16 cellular contexts compared by ENCODE assay signal in the genomic region with DNA sequence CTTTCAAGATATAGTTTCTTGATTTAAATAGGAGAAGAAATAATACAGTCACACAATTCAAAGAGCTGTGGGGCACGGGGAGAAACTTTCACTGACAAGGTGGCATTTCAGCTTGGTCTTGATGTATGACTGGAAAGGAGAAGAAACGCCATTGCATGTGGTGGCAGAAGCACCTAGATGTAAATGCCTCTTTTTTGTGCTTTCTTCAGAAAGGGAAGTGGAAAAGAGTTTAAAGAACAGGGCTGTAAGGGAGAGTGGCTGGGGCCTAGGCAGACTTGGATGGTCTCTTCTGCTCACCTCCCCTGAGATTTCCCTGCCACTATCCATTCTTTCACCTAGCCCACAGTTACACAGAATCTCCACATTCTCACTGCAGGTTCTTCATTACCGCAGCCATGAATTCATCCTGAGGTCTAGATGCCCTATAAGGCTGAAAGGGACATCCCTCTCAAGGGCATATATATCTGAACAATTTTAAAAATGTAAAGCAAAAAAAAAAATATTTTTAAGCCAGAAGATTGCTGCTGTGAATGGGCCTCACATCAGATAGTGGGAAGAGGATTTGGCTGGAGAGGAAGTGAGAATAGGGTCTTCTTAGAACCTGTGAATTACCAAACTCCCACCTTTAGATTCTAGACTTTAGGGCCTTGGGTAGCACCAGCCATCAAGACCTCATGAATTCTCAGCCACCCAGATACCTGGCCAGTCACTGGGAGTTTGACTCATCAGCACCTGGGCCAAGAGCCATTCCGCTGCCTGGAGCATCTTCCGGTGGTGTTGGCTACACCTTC. TPM values are rescaled to one million over a fixed set of nuclear protein-coding genes. Genes with fewer than 3 reads are reported as not detected.
"Had no signal": no experiment of that assay in that cellular context is flagged by ENCODE, and none has a peak within 500 bp of the region (broad histone marks: within the 10 kb centered on the region; RNA-seq: fewer than 3 reads in every experiment).

No MANE protein-coding gene starts in this region.

- H3K27ac Mint-ChIP-seq: activated naive CD8-positive, alpha-beta T cell treated with anti-CD3 and anti-CD28 coated beads, Interleukin-2, amount 10 ng/mL, durations not matched to agents 7 days and 5 days; activated T-helper 1 cell treated with anti-CD3 and anti-CD28 coated beads, Interleukin-12 subunit alpha, Interleukin-12 subunit beta, Interleukin-2, Interleukin-4 antibody, amounts not matched to agents 30 ng/mL and 10 ng/mL and 1 ng/mL, durations not matched to agents 14 hours and 24 hours and 36 hours had no signal

- H3K36me3 Mint-ChIP-seq: activated naive CD8-positive, alpha-beta T cell treated with anti-CD3 and anti-CD28 coated beads, Interleukin-2, amount 10 ng/mL, durations not matched to agents 7 days and 5 days had no signal

- H3K36me3 ChIP-seq: brain microvascular endothelial cell, gastrocnemius medialis, heart left ventricle, ovary, thoracic aorta had no signal

- H3K4me1 ChIP-seq: gastrocnemius medialis had no signal

- H3K9me3 Mint-ChIP-seq: activated naive CD8-positive, alpha-beta T cell treated with anti-CD3 and anti-CD28 coated beads, Interleukin-2, amount 10 ng/mL, durations not matched to agents 7 days and 5 days; activated T-helper 1 cell treated with anti-CD3 and anti-CD28 coated beads, Interleukin-12 subunit alpha, Interleukin-12 subunit beta, Interleukin-2, Interleukin-4 antibody, amounts not matched to agents 30 ng/mL and 10 ng/mL and 1 ng/mL, durations not matched to agents 14 hours and 24 hours and 36 hours had no signal

- ATAC-seq: activated CD4-positive, CD25-positive, alpha-beta regulatory T cell treated with anti-CD3 and anti-CD28 coated beads, Interleukin-2, amount 50 U/mL, for 24 hours; gastrocnemius medialis; heart left ventricle; sciatic nerve had no signal

- DNase-seq: activated CD4-positive, alpha-beta T cell treated with anti-CD3 and anti-CD28 coated beads, Interleukin-2, amount 50 U/mL, for 1 hour; activated CD8-positive, alpha-beta memory T cell treated with anti-CD3 and anti-CD28 coated beads for 24 hours; activated naive CD4-positive, alpha-beta T cell; activated naive CD8-positive, alpha-beta T cell treated with anti-CD3 and anti-CD28 coated beads, Interleukin-2, amount 10 ng/mL, durations not matched to agents 7 days and 5 days; brain microvascular endothelial cell; gastrocnemius medialis; heart left ventricle; ovary had no signal

- H3K27ac ChIP-seq: brain microvascular endothelial cell, gastrocnemius medialis, heart left ventricle, ovary, thoracic aorta had no signal

- H3K9me3 ChIP-seq: gastrocnemius medialis, heart left ventricle, ovary, thoracic aorta had no signal

- H3K4me3 ChIP-seq: gastrocnemius medialis, heart left ventricle, ovary, thoracic aorta had no signal

- H3K27me3 ChIP-seq: brain microvascular endothelial cell, gastrocnemius medialis, ovary had no signal

- H3K4me3 Mint-ChIP-seq: activated naive CD8-positive, alpha-beta T cell treated with anti-CD3 and anti-CD28 coated beads, Interleukin-2, amount 10 ng/mL, durations not matched to agents 7 days and 5 days; activated T-helper 1 cell treated with anti-CD3 and anti-CD28 coated beads, Interleukin-12 subunit alpha, Interleukin-12 subunit beta, Interleukin-2, Interleukin-4 antibody, amounts not matched to agents 30 ng/mL and 10 ng/mL and 1 ng/mL, durations not matched to agents 14 hours and 24 hours and 36 hours; neural crest cell had no signal

RNA-seq across cellular contexts. Expression of a gene that starts 23.4 kb away (rescaled TPM):
- total RNA-seq: activated naive CD8-positive, alpha-beta T cell treated with anti-CD3 and anti-CD28 coated beads, Interleukin-2, amount 10 ng/mL, durations not matched to agents 7 days and 5 days; activated T-helper 1 cell treated with anti-CD3 and anti-CD28 coated beads, Interleukin-12 subunit alpha, Interleukin-12 subunit beta, Interleukin-2, Interleukin-4 antibody, amounts not matched to agents 30 ng/mL and 10 ng/mL and 1 ng/mL, durations not matched to agents 14 hours and 24 hours and 36 hours; chondrocyte; pulmonary artery endothelial cell; thoracic aorta; ureter had no signal
